Comparison of ENCODE assay signal across 1 cellular context in the genomic region with DNA sequence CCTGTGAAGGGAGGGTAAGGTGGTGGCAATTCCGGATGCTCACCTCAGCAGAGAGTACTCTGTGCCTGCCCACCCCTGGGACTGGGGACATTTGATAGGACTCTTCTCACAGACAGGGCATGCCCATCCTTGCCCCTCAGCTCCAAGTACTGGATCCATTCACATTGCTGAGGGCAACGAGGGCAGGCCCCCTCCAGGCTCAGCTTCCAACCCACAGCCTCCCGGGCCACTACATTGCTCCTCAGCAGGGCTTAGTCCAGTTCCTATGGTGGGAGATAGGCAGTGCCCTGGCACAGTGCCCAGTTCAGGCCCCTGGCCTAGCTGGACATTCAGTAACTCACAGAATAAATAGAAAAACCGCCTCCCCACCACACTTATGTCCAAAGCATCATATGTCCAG.
TF ChIP-seq lines count a peak whose summit lies in the region.

No MANE protein-coding gene starts in this region.

TF ChIP-seq in K562, 482 proteins besides CTCF, POLR2A, EP300 and RAD21:
- TF ChIP-seq, protein P1, sequence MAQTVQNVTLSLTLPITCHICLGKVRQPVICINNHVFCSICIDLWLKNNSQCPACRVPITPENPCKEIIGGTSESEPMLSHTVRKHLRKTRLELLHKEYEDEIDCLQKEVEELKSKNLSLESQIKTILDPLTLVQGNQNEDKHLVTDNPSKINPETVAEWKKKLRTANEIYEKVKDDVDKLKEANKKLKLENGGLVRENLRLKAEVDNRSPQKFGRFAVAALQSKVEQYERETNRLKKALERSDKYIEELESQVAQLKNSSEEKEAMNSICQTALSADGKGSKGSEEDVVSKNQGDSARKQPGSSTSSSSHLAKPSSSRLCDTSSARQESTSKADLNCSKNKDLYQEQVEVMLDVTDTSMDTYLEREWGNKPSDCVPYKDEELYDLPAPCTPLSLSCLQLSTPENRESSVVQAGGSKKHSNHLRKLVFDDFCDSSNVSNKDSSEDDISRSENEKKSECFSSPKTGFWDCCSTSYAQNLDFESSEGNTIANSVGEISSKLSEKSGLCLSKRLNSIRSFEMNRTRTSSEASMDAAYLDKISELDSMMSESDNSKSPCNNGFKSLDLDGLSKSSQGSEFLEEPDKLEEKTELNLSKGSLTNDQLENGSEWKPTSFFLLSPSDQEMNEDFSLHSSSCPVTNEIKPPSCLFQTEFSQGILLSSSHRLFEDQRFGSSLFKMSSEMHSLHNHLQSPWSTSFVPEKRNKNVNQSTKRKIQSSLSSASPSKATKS (CRISPR knock-in tag; IDR thresholded peaks at IDR 0.05) = no peak
- TF ChIP-seq RFX1 (IDR thresholded peaks at IDR 0.05) (no peak), NFIC (IDR thresholded peaks at IDR 0.05) (peak; percentile 42), ELF1 (tag; IDR thresholded peaks at IDR 0.05) (no peak), MCM5 (IDR thresholded peaks at IDR 0.05; ENCODE audit: low read depth) (no peak), NFE2L1 (tag; IDR thresholded peaks at IDR 0.05; ENCODE audit: borderline replicate concordance, low read depth) (no peak)
